1 cellular context compared by ENCODE assay signal in genomic region chr20:51529027-51529749, GRCh38.
TF ChIP-seq lines count a peak whose summit lies in the region.

No MANE protein-coding gene starts in this region.

TF ChIP-seq in K562, 482 proteins besides CTCF, POLR2A, EP300 and RAD21 (continued from another document):
- TF ChIP-seq TSHZ1 (CRISPR knock-in tag; IDR thresholded peaks at IDR 0.05) (no peak), SMAD4 (CRISPR knock-in tag; conservative IDR thresholded peaks at IDR 0.05) (no peak), ELF4 (CRISPR knock-in tag; IDR thresholded peaks at IDR 0.05) (no peak), ZMIZ1 (IDR thresholded peaks at IDR 0.05; ENCODE audit: low read depth in 2 of 2, low read length in 2 of 2) (no peak), ETS2 (tag; IDR thresholded peaks at IDR 0.05; ENCODE audit: borderline replicate concordance, poor library complexity, severe bottlenecking) (no peak), HINFP (tag; conservative IDR thresholded peaks at IDR 0.05; ENCODE audit: low read depth) (no peak), RBM39 (optimal IDR thresholded peaks at IDR 0.05; ENCODE audit: low read depth, low read length) (no peak), NFATC3 (IDR thresholded peaks at IDR 0.05) (no peak), EHMT2 (IDR thresholded peaks at IDR 0.05) (peak; percentile 75; the same call in 1 of the 2 replicates), ZNF232 (CRISPR knock-in tag; IDR thresholded peaks at IDR 0.05) (no peak)
- TF ChIP-seq, protein P1, sequence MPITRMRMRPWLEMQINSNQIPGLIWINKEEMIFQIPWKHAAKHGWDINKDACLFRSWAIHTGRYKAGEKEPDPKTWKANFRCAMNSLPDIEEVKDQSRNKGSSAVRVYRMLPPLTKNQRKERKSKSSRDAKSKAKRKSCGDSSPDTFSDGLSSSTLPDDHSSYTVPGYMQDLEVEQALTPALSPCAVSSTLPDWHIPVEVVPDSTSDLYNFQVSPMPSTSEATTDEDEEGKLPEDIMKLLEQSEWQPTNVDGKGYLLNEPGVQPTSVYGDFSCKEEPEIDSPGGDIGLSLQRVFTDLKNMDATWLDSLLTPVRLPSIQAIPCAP (CRISPR knock-in tag; IDR thresholded peaks at IDR 0.05; ENCODE audit: borderline replicate concordance), result no peak
- TF ChIP-seq, protein P2, sequence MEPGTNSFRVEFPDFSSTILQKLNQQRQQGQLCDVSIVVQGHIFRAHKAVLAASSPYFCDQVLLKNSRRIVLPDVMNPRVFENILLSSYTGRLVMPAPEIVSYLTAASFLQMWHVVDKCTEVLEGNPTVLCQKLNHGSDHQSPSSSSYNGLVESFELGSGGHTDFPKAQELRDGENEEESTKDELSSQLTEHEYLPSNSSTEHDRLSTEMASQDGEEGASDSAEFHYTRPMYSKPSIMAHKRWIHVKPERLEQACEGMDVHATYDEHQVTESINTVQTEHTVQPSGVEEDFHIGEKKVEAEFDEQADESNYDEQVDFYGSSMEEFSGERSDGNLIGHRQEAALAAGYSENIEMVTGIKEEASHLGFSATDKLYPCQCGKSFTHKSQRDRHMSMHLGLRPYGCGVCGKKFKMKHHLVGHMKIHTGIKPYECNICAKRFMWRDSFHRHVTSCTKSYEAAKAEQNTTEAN (CRISPR knock-in tag; IDR thresholded peaks at IDR 0.05), result no peak
